In genomic region chr5:28217695-28218094, GRCh38 we compare ENCODE assay signal across 9 cellular contexts.
"Had no signal": no experiment of that assay in that cellular context is flagged by ENCODE, and none has a peak within 500 bp of the region (broad histone marks: within the 10 kb centered on the region; RNA-seq: fewer than 3 reads in every experiment).

No MANE protein-coding gene starts in this region.

- H2AFZ ChIP-seq: GM23338 had no signal

- H3K27ac ChIP-seq: HL-60 had no signal

- H3K4me2 ChIP-seq: GM23338 had no signal

- ATAC-seq: GM23338, HepG2, K562 had no signal

- DNase-seq: H9, HCEC 1CT, Karpas-422, KG1 had no signal

- H3K4me3 ChIP-seq: GM23338, K562 had no signal

- FAIRE-seq: H1, HepG2, K562 had no signal
